9 cellular contexts compared by ENCODE assay signal in the genomic region with DNA sequence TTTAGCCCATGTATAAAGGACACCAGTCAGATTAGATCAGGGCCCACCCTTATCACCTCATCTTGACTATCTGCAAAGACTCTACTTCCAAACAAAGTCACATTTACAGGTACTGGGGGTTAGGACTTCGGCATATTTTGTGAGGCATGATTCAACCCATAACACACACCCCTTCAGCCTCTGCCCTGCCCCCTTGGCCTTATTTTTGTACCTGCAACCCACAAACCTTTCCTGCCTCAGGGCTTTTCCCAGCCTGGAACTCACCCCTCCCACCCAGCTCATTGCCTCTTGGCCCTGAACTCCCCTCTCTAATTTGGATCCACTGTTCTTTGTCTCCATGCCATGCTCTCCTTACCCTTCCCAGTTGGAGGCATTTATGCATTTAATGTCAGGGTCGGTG.
"Had no signal": no experiment of that assay in that cellular context is flagged by ENCODE, and none has a peak within 500 bp of the region (broad histone marks: within the 10 kb centered on the region; RNA-seq: fewer than 3 reads in every experiment).

No MANE protein-coding gene starts in this region.

- H3K27ac Mint-ChIP-seq: HFFc6 had no signal

- H3K27ac ChIP-seq: GM23248 had no signal

- H3K4me1 ChIP-seq: HAP-1 had no signal

- DNase-seq: GM23248, GOT3, H7, HFFc6, IMR-90, KG1 had no signal

- H3K4me3 ChIP-seq: GM23248, HAP-1, K562 had no signal

- ATAC-seq: HCT116, K562 had no signal

- H2AFZ ChIP-seq: GM23248 had no signal

- H3K36me3 ChIP-seq: HAP-1 had no signal

- H3K4me3 Mint-ChIP-seq: HFFc6 had no signal

- H3K9ac ChIP-seq: GM23248 had no signal

- H3K9me3 ChIP-seq: HAP-1 had no signal
